Comparison of ENCODE assay signal across 8 cellular contexts in the genomic region with DNA sequence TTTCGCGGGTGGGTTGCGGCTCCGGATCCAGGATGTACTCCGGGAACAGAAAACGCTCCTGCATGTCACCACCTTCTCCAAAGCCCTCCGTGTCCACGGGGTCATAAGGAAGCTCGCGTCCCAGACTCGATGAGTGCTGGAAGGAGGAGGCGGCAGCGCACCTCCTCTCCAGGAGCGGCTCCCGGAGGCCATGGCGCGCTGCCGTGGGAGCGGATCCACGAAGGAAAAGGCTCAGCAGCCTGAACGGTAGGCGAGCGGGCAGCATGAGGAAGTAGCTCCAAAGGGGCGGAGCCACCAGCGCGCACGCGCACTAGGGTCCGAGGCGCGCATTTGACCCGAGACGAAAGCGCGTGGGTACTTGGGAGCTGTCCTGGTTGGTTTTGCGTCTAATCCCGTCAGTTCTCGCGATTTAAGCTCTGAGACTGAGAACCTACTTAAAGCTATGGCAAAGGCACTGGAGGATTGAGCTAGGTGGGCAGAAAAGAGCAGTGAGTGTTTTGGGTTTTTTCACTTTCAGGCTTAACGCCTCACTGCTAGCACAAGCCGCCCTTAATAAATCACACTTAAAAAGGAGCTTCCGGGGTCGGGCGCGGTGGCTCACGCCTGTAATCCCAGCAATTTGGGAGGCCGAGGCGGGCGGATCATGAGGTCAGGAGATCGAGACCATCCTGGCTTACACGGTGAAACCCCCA. TPM values are rescaled to one million over a fixed set of nuclear protein-coding genes. Genes with fewer than 3 reads are reported as not detected.
DNase-seq lines count a peak whose midpoint lies in the region; ATAC-seq and TF ChIP-seq lines count a peak whose summit lies in the region.

A gene (minus strand): TSS at position 286 of the 692 bp plus-strand sequence. CDS start 21 bp downstream, at position 265.

- H3K79me2 ChIP-seq in OCI-LY3 (ENCODE audit: low read length) = peaks cover 88% of the 10 kb centered on the region

- H3K27ac ChIP-seq in OCI-LY3 (ENCODE audit: low read length) = peak within 1 kb of the TSS; percentile 94

- H3K4me1 Mint-ChIP-seq in endothelial cell (ENCODE audit: unreplicated experiment) (peaks cover 31% of the 10 kb centered on the region), mesothelial cell of epicardium (peaks cover 48% of the 10 kb centered on the region)

- peaks cover 14% of the 10 kb centered on the region for H3K4me1 ChIP-seq in OCI-LY3 (ENCODE audit: low read length)

- peak within 1 kb of the TSS; percentile 88 for H3K9ac ChIP-seq in OCI-LY3 (ENCODE audit: low read length)

- H3K9me3 ChIP-seq in OCI-LY3 (ENCODE audit: insufficient read depth, low read length) = peaks cover 14% of the 10 kb centered on the region; the same call in 1 of the 2 replicates

- H3K4me2 ChIP-seq in OCI-LY3 (ENCODE audit: low read length) = peak within 1 kb of the TSS; percentile 93

- H3K27ac Mint-ChIP-seq in endothelial cell (ENCODE audit: unreplicated experiment) (peak within 1 kb of the TSS; percentile 89), mesothelial cell of epicardium (peak within 1 kb of the TSS; percentile 100)

- DNase-seq in D341Med (ENCODE audit: low spot score) (peak; percentile 94), HuH-7 (ENCODE audit: low spot score) (peak; percentile 86), endothelial cell (ENCODE audit: low spot score) (peak; percentile 99), mesothelial cell of epicardium (ENCODE audit: low spot score in 2 of 2, unreplicated experiment in 2 of 2) (peak; percentile 90 to 99)
- peak; percentile 99 for DNase-seq in activated CD8-positive, alpha-beta memory T cell treated with anti-CD3 and anti-CD28 coated beads, Interleukin-2, amount 50 U/mL, for 48 hours
- DNase-seq in stimulated activated CD8-positive, alpha-beta memory T cell treated with anti-CD3 and anti-CD28 coated beads, Interleukin-15, amount 100 ng/mL, for 48 hours (ENCODE audit: low read depth in 2 of 2) = peak; percentile 97

- H4K20me1 ChIP-seq in OCI-LY3 (ENCODE audit: insufficient read depth, low read length) = peaks cover 37% of the 10 kb centered on the region

- H3K36me3 Mint-ChIP-seq in endothelial cell (ENCODE audit: low read depth, unreplicated experiment) (peaks cover 20% of the 10 kb centered on the region), mesothelial cell of epicardium (peaks cover 17% of the 10 kb centered on the region)

- H3K27me3 Mint-ChIP-seq in endothelial cell (ENCODE audit: unreplicated experiment) (peaks cover 15% of the 10 kb centered on the region), mesothelial cell of epicardium (ENCODE audit: low read depth) (no peaks in the 10 kb centered on the region)

- no peaks in the 10 kb centered on the region for H3K9me3 Mint-ChIP-seq in endothelial cell (ENCODE audit: unreplicated experiment)
- H3K9me3 Mint-ChIP-seq in mesothelial cell of epicardium = peaks cover 15% of the 10 kb centered on the region

- peak within 1 kb of the TSS; percentile 97 for H3K4me3 ChIP-seq in OCI-LY3 (ENCODE audit: low read length)

- H3K4me3 Mint-ChIP-seq in endothelial cell (ENCODE audit: unreplicated experiment) (peak within 1 kb of the TSS; percentile 99), mesothelial cell of epicardium (peak within 1 kb of the TSS; percentile 95)

- peaks cover 40% of the 10 kb centered on the region for H3K36me3 ChIP-seq in OCI-LY3 (replicated peaks; ENCODE audit: low read depth, low read length)

- peak; percentile 81 for ATAC-seq in GM21515 (IDR thresholded peaks at IDR 0.05; ENCODE audit: unreplicated experiment)

- peak within 1 kb of the TSS; percentile 71; the same call in 1 of the 2 replicates for H2AFZ ChIP-seq in OCI-LY3 (ENCODE audit: low read depth, low read length)

- TF ChIP-seq CTCF in OCI-LY3 (IDR thresholded peaks at IDR 0.05; ENCODE audit: low read depth, low read length) = no peak
- TF ChIP-seq CTCF in endothelial cell (IDR thresholded peaks at IDR 0.05; ENCODE audit: unreplicated experiment) = no peak
- TF ChIP-seq CTCF in mesothelial cell of epicardium (IDR thresholded peaks at IDR 0.05; ENCODE audit: unreplicated experiment) = no peak

- no peaks in the 10 kb centered on the region for H3K27me3 ChIP-seq in OCI-LY3 (ENCODE audit: low read depth, low read length)

RNA-seq across cellular contexts. Expression of the gene that starts here (rescaled TPM):
- total RNA-seq in endothelial cell (ENCODE audit: unreplicated experiment) = 20.3 TPM
- 17.5 to 18.4 TPM (median 17.6 TPM) in 3 replicates for total RNA-seq in mesothelial cell of epicardium

Comparison
In these comparisons a context has a peak if more than half of its experiments do, and no peak if none do; other contexts are left out.
1. Peak in every context shown above with its lines: DNase-seq, ATAC-seq, H3K4me3 ChIP-seq and H3K27ac ChIP-seq.